In genomic region chr3:155805204-155805801, GRCh38 we compare ENCODE assay signal across 8 cellular contexts. TPM values are rescaled to one million over a fixed set of nuclear protein-coding genes. Genes with fewer than 3 reads are reported as not detected.
DNase-seq lines count a peak whose midpoint lies in the region; ATAC-seq and TF ChIP-seq lines count a peak whose summit lies in the region.

No MANE protein-coding gene starts in this region.

- H3K27me3 Mint-ChIP-seq in activated CD8-positive, alpha-beta memory T cell treated with anti-CD3 and anti-CD28 coated beads, Interleukin-2, amount 10 ng/mL, durations not matched to agents 7 days and 5 days = peaks cover 9% of the 10 kb centered on the region
- peaks cover 7% of the 10 kb centered on the region for H3K27me3 Mint-ChIP-seq in T-helper 2 cell treated with Interferon-gamma antibody and Interleukin-4, amounts not matched to agents 5 μg/mL and 100 μg/mL, for 36 hours (ENCODE audit: low read depth)
- peaks cover 2% of the 10 kb centered on the region for H3K27me3 Mint-ChIP-seq in neural progenitor cell (ENCODE audit: insufficient read depth, low read depth)

- peak overlapping the region; percentile 83 for H3K4me3 Mint-ChIP-seq in activated CD8-positive, alpha-beta memory T cell treated with anti-CD3 and anti-CD28 coated beads, Interleukin-2, amount 10 ng/mL, durations not matched to agents 7 days and 5 days
- peak overlapping the region; percentile 83 for H3K4me3 Mint-ChIP-seq in T-helper 2 cell treated with Interferon-gamma antibody and Interleukin-4, amounts not matched to agents 5 μg/mL and 100 μg/mL, for 36 hours
- peak overlapping the region; percentile 89 for H3K4me3 Mint-ChIP-seq in neural progenitor cell

- TF ChIP-seq POLR2A in esophagus squamous epithelium (IDR thresholded peaks at IDR 0.05) = no peak

- DNase-seq in activated CD8-positive, alpha-beta memory T cell treated with anti-CD3 and anti-CD28 coated beads, Interleukin-2, amount 10 ng/mL, durations not matched to agents 7 days and 5 days = peak; percentile 63
- DNase-seq in activated CD8-positive, alpha-beta memory T cell treated with anti-CD3 and anti-CD28 coated beads for 24 hours = no peak
- DNase-seq in T-helper 2 cell treated with Interferon-gamma antibody and Interleukin-4, amounts not matched to agents 5 μg/mL and 100 μg/mL, for 36 hours (ENCODE audit: low spot score) = no peak
- DNase-seq in esophagus squamous epithelium (lab: John Stamatoyannopoulos, UW) (no peak), neural progenitor cell (ENCODE audit: low spot score) (peak; percentile 5), NCI-H2081 (lab: John Stamatoyannopoulos, UW) (no peak), NCI-H1417 treated with DMSO at 0.1 percent for 48 hours (lab: John Stamatoyannopoulos, UW) (no peak)

- no peaks in the 10 kb centered on the region for H3K9me3 Mint-ChIP-seq in activated CD8-positive, alpha-beta memory T cell treated with anti-CD3 and anti-CD28 coated beads, Interleukin-2, amount 10 ng/mL, durations not matched to agents 7 days and 5 days (ENCODE audit: low read depth)
- H3K9me3 Mint-ChIP-seq in T-helper 2 cell treated with Interferon-gamma antibody and Interleukin-4, amounts not matched to agents 5 μg/mL and 100 μg/mL, for 36 hours = no peaks in the 10 kb centered on the region
- no peaks in the 10 kb centered on the region for H3K9me3 Mint-ChIP-seq in neural progenitor cell

- peak; percentile 41 for ATAC-seq in activated CD8-positive, alpha-beta memory T cell treated with anti-CD3 and anti-CD28 coated beads, Interleukin-2, amount 10 ng/mL, durations not matched to agents 7 days and 5 days
- peak; percentile 16 for ATAC-seq in HG03469 (IDR thresholded peaks at IDR 0.05; ENCODE audit: unreplicated experiment)

- H3K36me3 ChIP-seq in esophagus squamous epithelium = no peaks in the 10 kb centered on the region
- peaks cover 7% of the 10 kb centered on the region for H3K36me3 ChIP-seq in neural progenitor cell

- no peaks in the 10 kb centered on the region for H3K79me2 ChIP-seq in neural progenitor cell (ENCODE audit: low read depth)

- no peaks in the 10 kb centered on the region for H4K20me1 ChIP-seq in neural progenitor cell (ENCODE audit: low read depth)

- H3K4me2 ChIP-seq in neural progenitor cell = peak overlapping the region; percentile 75

- H3K4me1 ChIP-seq in esophagus squamous epithelium (peaks cover 0 to 16% (median 3%) of the 10 kb centered on the region in 3 donors), neural progenitor cell (no peaks in the 10 kb centered on the region)

- H3K4me3 ChIP-seq in esophagus squamous epithelium = peak overlapping the region; percentile 53 to 93 (median 80)
- H3K4me3 ChIP-seq in neural progenitor cell = peak overlapping the region; percentile 79

- peaks cover 6% of the 10 kb centered on the region for H3K36me3 Mint-ChIP-seq in activated CD8-positive, alpha-beta memory T cell treated with anti-CD3 and anti-CD28 coated beads, Interleukin-2, amount 10 ng/mL, durations not matched to agents 7 days and 5 days
- peaks cover 3% of the 10 kb centered on the region for H3K36me3 Mint-ChIP-seq in T-helper 2 cell treated with Interferon-gamma antibody and Interleukin-4, amounts not matched to agents 5 μg/mL and 100 μg/mL, for 36 hours (ENCODE audit: low read depth)
- peaks cover 23% of the 10 kb centered on the region for H3K36me3 Mint-ChIP-seq in neural progenitor cell

- no peak overlapping the region for H2AFZ ChIP-seq in neural progenitor cell (replicated peaks)

- intact Hi-C loops in esophagus squamous epithelium (cut with DNase I) = no loop called here

- CTCF ChIA-PET in activated CD8-positive, alpha-beta memory T cell treated with anti-CD3 and anti-CD28 coated beads, Interleukin-2, amount 10 ng/mL, durations not matched to agents 7 days and 5 days (lab: Charles Lee) = interaction anchor here (0.7 to 2.9 kb wide), 55 partner anchors 7 to 1480 kb away, joined by 3 to 51 read pairs (median 5); partner anchors contain the start of genes GMPS and SLC33A1

- H3K4me1 Mint-ChIP-seq in activated CD8-positive, alpha-beta memory T cell treated with anti-CD3 and anti-CD28 coated beads, Interleukin-2, amount 10 ng/mL, durations not matched to agents 7 days and 5 days = peaks cover 8% of the 10 kb centered on the region
- H3K4me1 Mint-ChIP-seq in T-helper 2 cell treated with Interferon-gamma antibody and Interleukin-4, amounts not matched to agents 5 μg/mL and 100 μg/mL, for 36 hours (ENCODE audit: low read depth) = peaks cover 9% of the 10 kb centered on the region
- H3K4me1 Mint-ChIP-seq in neural progenitor cell = peaks cover 2% of the 10 kb centered on the region

- H3K27ac ChIP-seq in esophagus squamous epithelium = peak overlapping the region in 3 of 4 donors; percentile 74 to 88 (median 86)
- H3K27ac ChIP-seq in neural progenitor cell = no peak overlapping the region

- WGBS in esophagus squamous epithelium, 2 donors = 49% methylated on average over 14 to 15 of the region's 15 CpGs

- H3K9me3 ChIP-seq in esophagus squamous epithelium (no peaks in the 10 kb centered on the region), neural progenitor cell (ENCODE audit: low read depth) (no peaks in the 10 kb centered on the region)

- H3K27me3 ChIP-seq in esophagus squamous epithelium = no peaks in the 10 kb centered on the region
- no peaks in the 10 kb centered on the region for H3K27me3 ChIP-seq in neural progenitor cell

- no peak overlapping the region for H3K9ac ChIP-seq in neural progenitor cell

- no peaks in the 10 kb centered on the region for H3F3A ChIP-seq in neural progenitor cell (ENCODE audit: low read depth)

- H3K27ac Mint-ChIP-seq in activated CD8-positive, alpha-beta memory T cell treated with anti-CD3 and anti-CD28 coated beads, Interleukin-2, amount 10 ng/mL, durations not matched to agents 7 days and 5 days = peak overlapping the region; percentile 76
- H3K27ac Mint-ChIP-seq in T-helper 2 cell treated with Interferon-gamma antibody and Interleukin-4, amounts not matched to agents 5 μg/mL and 100 μg/mL, for 36 hours = peak overlapping the region; percentile 66
- H3K27ac Mint-ChIP-seq in neural progenitor cell = peak overlapping the region; percentile 86

- TF ChIP-seq CTCF in esophagus squamous epithelium (IDR thresholded peaks at IDR 0.05) (no peak), neural progenitor cell (IDR thresholded peaks at IDR 0.05) (no peak)

RNA-seq across cellular contexts. Expression of gene C3orf33, which starts 0.8 kb away (rescaled TPM):
- 1 to 10 TPM; 1.1 to 1.3 TPM for total RNA-seq in activated CD8-positive, alpha-beta memory T cell treated with anti-CD3 and anti-CD28 coated beads, Interleukin-2, amount 10 ng/mL, durations not matched to agents 7 days and 5 days
- total RNA-seq in esophagus squamous epithelium = 1 to 10 TPM in 1 of 4 donors, under 1 TPM in 3; 0.44 to 1.3 (median 0.58) TPM
- 7.7 and 13.5 TPM in 2 replicates for total RNA-seq in neural progenitor cell (ENCODE audit: low replicate concordance)

RNA-seq across cellular contexts. Expression of gene SLC33A1, which starts 48.9 kb away (rescaled TPM):
- total RNA-seq in activated CD8-positive, alpha-beta memory T cell treated with anti-CD3 and anti-CD28 coated beads, Interleukin-2, amount 10 ng/mL, durations not matched to agents 7 days and 5 days = 10 to 100 TPM; 24.1 to 24.4 TPM
- total RNA-seq in esophagus squamous epithelium (10 to 100 TPM; 16.3 to 22.0 (median 21.8) TPM), neural progenitor cell (ENCODE audit: low replicate concordance) (21.8 and 27.4 TPM in 2 replicates)

Comparison
In these comparisons a context has a peak if more than half of its experiments do, and no peak if none do; other contexts are left out.
1. DNase-seq: peak in activated CD8-positive, alpha-beta memory T cell treated with anti-CD3 and anti-CD28 coated beads, Interleukin-2, amount 10 ng/mL, durations not matched to agents 7 days and 5 days (single experiment) and neural progenitor cell (single experiment); none in activated CD8-positive, alpha-beta memory T cell treated with anti-CD3 and anti-CD28 coated beads for 24 hours (single experiment), T-helper 2 cell treated with Interferon-gamma antibody and Interleukin-4, amounts not matched to agents 5 μg/mL and 100 μg/mL, for 36 hours (single experiment), esophagus squamous epithelium (single experiment), NCI-H2081 (0 of 2) and NCI-H1417 treated with DMSO at 0.1 percent for 48 hours (single experiment).
2. Peak in every context shown above with its lines, with median percentiles within 50 percentile points of each other: H3K27ac Mint-ChIP-seq and H3K4me3 Mint-ChIP-seq.